In genomic region chr20:1124416-1124815, GRCh38 we compare ENCODE assay signal across 21 cellular contexts.
"Had no signal": no experiment of that assay in that cellular context is flagged by ENCODE, and none has a peak within 500 bp of the region (broad histone marks: within the 10 kb centered on the region; RNA-seq: fewer than 3 reads in every experiment).

No MANE protein-coding gene starts in this region.

- H3K4me3 ChIP-seq: SJSA1 had no signal

- H3K9me3 ChIP-seq: SJSA1 had no signal

- H3K27ac ChIP-seq: SJSA1 had no signal

- ATAC-seq: activated naive CD4-positive, alpha-beta T cell treated with anti-CD3 and anti-CD28 coated beads, Interleukin-2, amount 50 U/mL, for 72 hours; activated naive CD8-positive, alpha-beta T cell treated with anti-CD3 and anti-CD28 coated beads, Interleukin-2, amount 50 U/mL, for 24 hours; activated T-cell treated with anti-CD3 and anti-CD28 coated beads, Interleukin-2, amount 50 U/mL, for 4 hours; PC-3 had no signal

- H3K27me3 ChIP-seq: SJSA1 had no signal

- H3K4me3 Mint-ChIP-seq: activated B cell treated with CpG ODN at 0.5 μM for 24 hours; activated CD4-positive, alpha-beta memory T cell treated with anti-CD3 and anti-CD28 coated beads for 36 hours; activated CD4-positive, alpha-beta T cell treated with anti-CD3 and anti-CD28 coated beads, Interleukin-2, amount 10 ng/mL, durations not matched to agents 24 days and 14 days; activated naive CD8-positive, alpha-beta T cell treated with anti-CD3 and anti-CD28 coated beads, Interleukin-2, amount 50 U/mL, for 24 hours; activated T-cell treated with anti-CD3 and anti-CD28 coated beads, Interleukin-2, amount 50 U/mL, for 4 hours; T-helper 1 cell treated with Interleukin-12 subunit alpha and Interleukin-12 subunit beta and Interleukin-4 antibody, amounts not matched to agents 30 μg/mL and 1 μg/mL, for 36 hours had no signal

- H3K9me3 Mint-ChIP-seq: activated B cell treated with CpG ODN at 0.5 μM for 24 hours; activated CD4-positive, alpha-beta memory T cell treated with anti-CD3 and anti-CD28 coated beads for 36 hours; activated CD4-positive, alpha-beta T cell treated with anti-CD3 and anti-CD28 coated beads, Interleukin-2, amount 10 ng/mL, durations not matched to agents 24 days and 14 days; activated naive CD4-positive, alpha-beta T cell treated with anti-CD3 and anti-CD28 coated beads, Interleukin-2, amount 50 U/mL, for 72 hours; activated naive CD8-positive, alpha-beta T cell treated with anti-CD3 and anti-CD28 coated beads, Interleukin-2, amount 50 U/mL, for 24 hours; activated T-cell treated with anti-CD3 and anti-CD28 coated beads, Interleukin-2, amount 50 U/mL, for 4 hours; brain; T-helper 1 cell treated with Interleukin-12 subunit alpha and Interleukin-12 subunit beta and Interleukin-4 antibody, amounts not matched to agents 30 μg/mL and 1 μg/mL, for 36 hours had no signal

- H3K27me3 Mint-ChIP-seq: activated B cell treated with CpG ODN at 0.5 μM for 24 hours; activated CD4-positive, alpha-beta memory T cell treated with anti-CD3 and anti-CD28 coated beads for 36 hours; activated CD4-positive, alpha-beta T cell treated with anti-CD3 and anti-CD28 coated beads, Interleukin-2, amount 10 ng/mL, durations not matched to agents 24 days and 14 days; activated naive CD8-positive, alpha-beta T cell treated with anti-CD3 and anti-CD28 coated beads, Interleukin-2, amount 50 U/mL, for 24 hours had no signal

- DNase-seq: activated B cell treated with CpG ODN at 0.5 μM for 24 hours; activated CD4-positive, alpha-beta memory T cell treated with anti-CD3 and anti-CD28 coated beads for 36 hours; activated CD4-positive, alpha-beta T cell treated with anti-CD3 and anti-CD28 coated beads for 1 hour; activated CD8-positive, alpha-beta memory T cell treated with anti-CD3 and anti-CD28 coated beads for 24 hours; activated naive CD8-positive, alpha-beta T cell treated with anti-CD3 and anti-CD28 coated beads, Interleukin-2, amount 50 U/mL, for 24 hours; activated T-cell treated with anti-CD3 and anti-CD28 coated beads, Interleukin-2, amount 50 U/mL, for 4 hours; amygdala; MM.1S; NCI-H1105 treated with DMSO at 0.1 percent for 48 hours; NCI-H1436 treated with DMSO at 0.1 percent for 48 hours; NCI-H187; NCI-H2081; NCI-H446; NCI-H524; PC-3; SHP77 had no signal

- H3K27ac Mint-ChIP-seq: activated B cell treated with CpG ODN at 0.5 μM for 24 hours; activated CD4-positive, alpha-beta memory T cell treated with anti-CD3 and anti-CD28 coated beads for 36 hours; activated CD4-positive, alpha-beta T cell treated with anti-CD3 and anti-CD28 coated beads, Interleukin-2, amount 10 ng/mL, durations not matched to agents 24 days and 14 days; activated naive CD4-positive, alpha-beta T cell treated with anti-CD3 and anti-CD28 coated beads, Interleukin-2, amount 50 U/mL, for 72 hours; activated naive CD8-positive, alpha-beta T cell treated with anti-CD3 and anti-CD28 coated beads, Interleukin-2, amount 50 U/mL, for 24 hours had no signal
